In genomic region chr5:102747386-102748166, GRCh38 we compare ENCODE assay signal across 14 cellular contexts. TPM values are rescaled to one million over a fixed set of nuclear protein-coding genes. Genes with fewer than 3 reads are reported as not detected.
DNase-seq lines count a peak whose midpoint lies in the region; ATAC-seq and TF ChIP-seq lines count a peak whose summit lies in the region.
"Had no signal": no experiment of that assay in that cellular context is flagged by ENCODE, and none has a peak within 500 bp of the region (broad histone marks: within the 10 kb centered on the region; RNA-seq: fewer than 3 reads in every experiment).

No MANE protein-coding gene starts in this region.

- peaks cover 13% of the 10 kb centered on the region for H3K27me3 Mint-ChIP-seq in activated CD8-positive, alpha-beta T cell treated with anti-CD3 and anti-CD28 coated beads for 36 hours
- H3K27me3 Mint-ChIP-seq in activated CD8-positive, alpha-beta T cell treated with anti-CD3 and anti-CD28 coated beads, Interleukin-2, amount 10 ng/mL, durations not matched to agents 7 days and 5 days (ENCODE audit: low read depth), result no peaks in the 10 kb centered on the region
- no peaks in the 10 kb centered on the region for H3K27me3 Mint-ChIP-seq in osteocyte (ENCODE audit: unreplicated experiment)

- H3K4me3 ChIP-seq in gastrocnemius medialis, result no peak overlapping the region
- H3K4me3 ChIP-seq: heart right ventricle, lung had no signal

- no peak for DNase-seq in activated CD8-positive, alpha-beta T cell treated with anti-CD3 and anti-CD28 coated beads for 36 hours
- DNase-seq in activated CD8-positive, alpha-beta T cell treated with anti-CD3 and anti-CD28 coated beads, Interleukin-2, amount 10 ng/mL, durations not matched to agents 7 days and 5 days, result no peak
- DNase-seq in osteocyte (ENCODE audit: extremely low spot score, unreplicated experiment), result no peak
- no peak for DNase-seq in gastrocnemius medialis
- DNase-seq in NCI-H1105 treated with DMSO at 0.1 percent for 48 hours (lab: John Stamatoyannopoulos, UW), result no peak
- DNase-seq: brain microvascular endothelial cell, heart right ventricle, NCI-H2171, posterior cingulate gyrus, T1000 had no signal

- no peak overlapping the region for H3K4me3 Mint-ChIP-seq in activated CD8-positive, alpha-beta T cell treated with anti-CD3 and anti-CD28 coated beads for 36 hours
- H3K4me3 Mint-ChIP-seq in activated CD8-positive, alpha-beta T cell treated with anti-CD3 and anti-CD28 coated beads, Interleukin-2, amount 10 ng/mL, durations not matched to agents 7 days and 5 days, result no peak overlapping the region
- no peak overlapping the region for H3K4me3 Mint-ChIP-seq in osteocyte (ENCODE audit: unreplicated experiment)

- TF ChIP-seq CTCF in activated CD8-positive, alpha-beta T cell treated with anti-CD3 and anti-CD28 coated beads for 36 hours (IDR thresholded peaks at IDR 0.05), result no peak
- TF ChIP-seq CTCF in osteocyte (IDR thresholded peaks at IDR 0.05) (no peak), gastrocnemius medialis (IDR thresholded peaks at IDR 0.05 in 4 of 5, conservative IDR thresholded peaks at IDR 0.05 in 1 of 5) (no peak)

- no peaks in the 10 kb centered on the region for H3K4me1 ChIP-seq in gastrocnemius medialis
- H3K4me1 ChIP-seq: heart right ventricle had no signal

- POLR2A ChIA-PET in activated CD8-positive, alpha-beta T cell treated with anti-CD3 and anti-CD28 coated beads for 36 hours (lab: Charles Lee), result no interaction called here
- POLR2A ChIA-PET in activated CD8-positive, alpha-beta T cell treated with anti-CD3 and anti-CD28 coated beads, Interleukin-2, amount 10 ng/mL, durations not matched to agents 7 days and 5 days (lab: Charles Lee), result interaction anchor here (0.7 kb wide), 1 partner anchor 113 kb away, joined by 3 read pairs; no protein-coding TSS in a partner anchor

- peaks cover 18% of the 10 kb centered on the region for H3K4me1 Mint-ChIP-seq in activated CD8-positive, alpha-beta T cell treated with anti-CD3 and anti-CD28 coated beads for 36 hours (ENCODE audit: low read depth)
- peaks cover 9% of the 10 kb centered on the region for H3K4me1 Mint-ChIP-seq in activated CD8-positive, alpha-beta T cell treated with anti-CD3 and anti-CD28 coated beads, Interleukin-2, amount 10 ng/mL, durations not matched to agents 7 days and 5 days (ENCODE audit: low read depth)
- H3K4me1 Mint-ChIP-seq in osteocyte (ENCODE audit: unreplicated experiment), result peaks cover 15% of the 10 kb centered on the region

- peak overlapping the region; percentile 7 for H3K27ac Mint-ChIP-seq in activated CD8-positive, alpha-beta T cell treated with anti-CD3 and anti-CD28 coated beads for 36 hours
- H3K27ac Mint-ChIP-seq in activated CD8-positive, alpha-beta T cell treated with anti-CD3 and anti-CD28 coated beads, Interleukin-2, amount 10 ng/mL, durations not matched to agents 7 days and 5 days, result no peak overlapping the region
- H3K27ac Mint-ChIP-seq in osteocyte (ENCODE audit: unreplicated experiment), result peak overlapping the region; percentile 12

- TF ChIP-seq POLR2A in gastrocnemius medialis (IDR thresholded peaks at IDR 0.05), result no peak

- H3K27me3 ChIP-seq in gastrocnemius medialis, result no peaks in the 10 kb centered on the region
- H3K27me3 ChIP-seq: brain microvascular endothelial cell, heart right ventricle had no signal

- intact Hi-C loops in activated CD8-positive, alpha-beta T cell treated with anti-CD3 and anti-CD28 coated beads for 36 hours (cut with micrococcal nuclease), result no loop called here
- intact Hi-C loops in gastrocnemius medialis (cut with DNase I; ENCODE audit: low total_unique reads), result no loop called here

- no peak overlapping the region for H3K27ac ChIP-seq in gastrocnemius medialis
- H3K27ac ChIP-seq: brain microvascular endothelial cell, heart right ventricle had no signal

- no peaks in the 10 kb centered on the region for H3K36me3 Mint-ChIP-seq in activated CD8-positive, alpha-beta T cell treated with anti-CD3 and anti-CD28 coated beads for 36 hours (ENCODE audit: low read depth)
- no peaks in the 10 kb centered on the region for H3K36me3 Mint-ChIP-seq in activated CD8-positive, alpha-beta T cell treated with anti-CD3 and anti-CD28 coated beads, Interleukin-2, amount 10 ng/mL, durations not matched to agents 7 days and 5 days (ENCODE audit: low read depth)
- H3K36me3 Mint-ChIP-seq in osteocyte (ENCODE audit: unreplicated experiment), result no peaks in the 10 kb centered on the region

- no peaks in the 10 kb centered on the region for H3K9me3 ChIP-seq in gastrocnemius medialis
- H3K9me3 ChIP-seq: heart right ventricle had no signal

- no peaks in the 10 kb centered on the region for H3K36me3 ChIP-seq in gastrocnemius medialis
- H3K36me3 ChIP-seq: brain microvascular endothelial cell, heart right ventricle had no signal

- H3K9me3 Mint-ChIP-seq in activated CD8-positive, alpha-beta T cell treated with anti-CD3 and anti-CD28 coated beads for 36 hours, result no peaks in the 10 kb centered on the region
- no peaks in the 10 kb centered on the region for H3K9me3 Mint-ChIP-seq in activated CD8-positive, alpha-beta T cell treated with anti-CD3 and anti-CD28 coated beads, Interleukin-2, amount 10 ng/mL, durations not matched to agents 7 days and 5 days (ENCODE audit: insufficient read depth)
- no peaks in the 10 kb centered on the region for H3K9me3 Mint-ChIP-seq in osteocyte (ENCODE audit: unreplicated experiment)

- CTCF ChIA-PET in activated CD8-positive, alpha-beta T cell treated with anti-CD3 and anti-CD28 coated beads for 36 hours (lab: Charles Lee), result interaction anchor here (0.6 to 1.4 kb wide), 7 partner anchors 12 to 223 kb away, joined by 3 to 5 read pairs (median 3); no protein-coding TSS in a partner anchor
- CTCF ChIA-PET in activated CD8-positive, alpha-beta T cell treated with anti-CD3 and anti-CD28 coated beads, Interleukin-2, amount 10 ng/mL, durations not matched to agents 7 days and 5 days (lab: Charles Lee), result interaction anchor here (1.0 to 1.1 kb wide), 4 partner anchors 9 to 392 kb away, joined by 3 to 4 read pairs (median 3); no protein-coding TSS in a partner anchor

- in situ Hi-C loops in gastrocnemius medialis (cut with MboI; ENCODE audit: low sequenced_read_pairs in 4 of 4), result no loop called here

- peak; percentile 79 for ATAC-seq in activated CD8-positive, alpha-beta T cell treated with anti-CD3 and anti-CD28 coated beads for 36 hours
- ATAC-seq in activated CD8-positive, alpha-beta T cell treated with anti-CD3 and anti-CD28 coated beads, Interleukin-2, amount 10 ng/mL, durations not matched to agents 7 days and 5 days, result no peak
- ATAC-seq in GM21619 (IDR thresholded peaks at IDR 0.05; ENCODE audit: unreplicated experiment), result peak; percentile 50
- ATAC-seq in HG03280 (IDR thresholded peaks at IDR 0.05; ENCODE audit: unreplicated experiment), result peak; percentile 67
- no peak for ATAC-seq in gastrocnemius medialis
- ATAC-seq in HG03460 (IDR thresholded peaks at IDR 0.05; ENCODE audit: unreplicated experiment), result no peak
- ATAC-seq: heart right ventricle had no signal

RNA-seq across cellular contexts. Expression of gene PAM, which starts 7.5 kb away (rescaled TPM):
- 10 to 100 TPM; 63.4 to 65.8 TPM for total RNA-seq in activated CD8-positive, alpha-beta T cell treated with anti-CD3 and anti-CD28 coated beads for 36 hours
- total RNA-seq in activated CD8-positive, alpha-beta T cell treated with anti-CD3 and anti-CD28 coated beads, Interleukin-2, amount 10 ng/mL, durations not matched to agents 7 days and 5 days, result 10 to 100 TPM; 16.1 to 16.3 TPM
- total RNA-seq in osteocyte (267 and 289 TPM in 2 replicates), gastrocnemius medialis (100 to 1,000 TPM; 102 to 210 (median 172) TPM)

Comparison
In these comparisons a context has a peak if more than half of its experiments do, and no peak if none do; other contexts are left out.
1. ATAC-seq: peak in activated CD8-positive, alpha-beta T cell treated with anti-CD3 and anti-CD28 coated beads for 36 hours (single experiment), GM21619 (single experiment) and HG03280 (single experiment); none in activated CD8-positive, alpha-beta T cell treated with anti-CD3 and anti-CD28 coated beads, Interleukin-2, amount 10 ng/mL, durations not matched to agents 7 days and 5 days (single experiment), gastrocnemius medialis (0 of 2) and HG03460 (single experiment).